Comparison of ENCODE assay signal across 14 cellular contexts in genomic region chr14:90508073-90508472, GRCh38.
DNase-seq lines count a peak whose midpoint lies in the region; ATAC-seq and TF ChIP-seq lines count a peak whose summit lies in the region.
"Had no signal": no experiment of that assay in that cellular context is flagged by ENCODE, and none has a peak within 500 bp of the region (broad histone marks: within the 10 kb centered on the region; RNA-seq: fewer than 3 reads in every experiment).

No MANE protein-coding gene starts in this region.

- H3K4me1 ChIP-seq in BLaER1 treated with 17β-estradiol and CSF1 and Interleukin-3, amounts not matched to agents 10 nM and 100 nM, result peaks cover 12 to 79% (median 66%) of the 10 kb centered on the region in 10 experiments
- peaks cover 38 to 40% of the 10 kb centered on the region in 2 experiments for H3K4me1 ChIP-seq in HCT116 (ENCODE audit: control insufficient read depth in 1 of 2, insufficient read depth in 2 of 2, low read length in 2 of 2)
- peaks cover 65% of the 10 kb centered on the region for H3K4me1 ChIP-seq in body of pancreas
- H3K4me1 ChIP-seq in parathyroid adenoma, result peaks cover 59% of the 10 kb centered on the region

- H2AFZ ChIP-seq in HCT116 (ENCODE audit: low read depth, low read length, poor library complexity, severe bottlenecking) (no peak overlapping the region), parathyroid adenoma (peak overlapping the region; percentile 64)
- H2AFZ ChIP-seq: GM23338 had no signal

- H3K27ac ChIP-seq in BLaER1 treated with 17β-estradiol and CSF1 and Interleukin-3, amounts not matched to agents 10 nM and 100 nM, result no peak overlapping the region
- H3K27ac ChIP-seq in HCT116 (ENCODE audit: low read depth, low read length) (peak overlapping the region; percentile 34; the same call in 1 of the 2 replicates), body of pancreas (peak overlapping the region in 3 of 4 donors; percentile 82 to 85 (median 85)), parathyroid adenoma (peak overlapping the region; percentile 75)

- intact Hi-C loops in HCT116 (cut with micrococcal nuclease), result no loop called here
- intact Hi-C loops in body of pancreas (cut with DNase I), result no loop called here

- RAD21 ChIA-PET in HCT116 (lab: Charles Lee; ENCODE audit: low non-redundant PET in 1 of 2, low total read pairs in 2 of 2, uncharacterized antibody in 2 of 2, unreplicated experiment in 2 of 2), result no interaction called here

- H3K27me3 Mint-ChIP-seq in nephron progenitor cell (ENCODE audit: low read depth, poor library complexity), result peaks cover 15% of the 10 kb centered on the region

- no peak overlapping the region for H3K9ac ChIP-seq in BLaER1 treated with 17β-estradiol and CSF1 and Interleukin-3, amounts not matched to agents 10 nM and 100 nM
- no peak overlapping the region for H3K9ac ChIP-seq in HCT116 (ENCODE audit: low read length)
- H3K9ac ChIP-seq in parathyroid adenoma, result no peak overlapping the region

- no peak overlapping the region for H3K4me3 Mint-ChIP-seq in nephron progenitor cell
- H3K4me3 Mint-ChIP-seq: CD8-positive, alpha-beta T cell; GM23338; H9 had no signal

- BruUV-seq in HCT116 (replicated peaks; lab: Mats Ljungman, UMichigan), result no TSS peak

- H4K20me1 ChIP-seq in BLaER1 treated with 17β-estradiol and CSF1 and Interleukin-3, amounts not matched to agents 10 nM and 100 nM, result no peaks in the 10 kb centered on the region
- H4K20me1 ChIP-seq in HCT116 (ENCODE audit: insufficient read depth), result no peaks in the 10 kb centered on the region

- no peaks in the 10 kb centered on the region for H3K36me3 ChIP-seq in BLaER1 treated with 17β-estradiol and CSF1 and Interleukin-3, amounts not matched to agents 10 nM and 100 nM
- H3K36me3 ChIP-seq in HCT116 (ENCODE audit: control insufficient read depth in 1 of 2, insufficient read depth in 2 of 2, low read length in 2 of 2), result no peaks in the 10 kb centered on the region
- no peaks in the 10 kb centered on the region for H3K36me3 ChIP-seq in body of pancreas (replicated peaks in 1 of 2; ENCODE audit: insufficient read depth in 1 of 2, low read depth in 2 of 2)
- no peaks in the 10 kb centered on the region for H3K36me3 ChIP-seq in parathyroid adenoma (ENCODE audit: control insufficient read depth, insufficient read depth, low read length)

- TF ChIP-seq RAD21 in HCT116 (IDR thresholded peaks at IDR 0.05; ENCODE audit: low read depth), result no peak

- POLR2A ChIA-PET in HCT116 (lab: Charles Lee), result no interaction called here

- DNase-seq in HCT116 (ENCODE audit: low read depth, low spot score) (no peak), body of pancreas (no peak), nephron progenitor cell (no peak), amniotic stem cell (lab: John Stamatoyannopoulos, UW) (no peak)
- no peak for DNase-seq in activated naive CD4-positive, alpha-beta T cell treated with anti-CD3 and anti-CD28 coated beads, Interleukin-2, amount 50 U/mL, for 16 hours
- DNase-seq: ACHN; CD8-positive, alpha-beta T cell; COR-L47; H9 had no signal

- H3K27ac Mint-ChIP-seq in nephron progenitor cell, result no peak overlapping the region
- H3K27ac Mint-ChIP-seq: CD14-positive monocyte; CD8-positive, alpha-beta T cell; GM23338 had no signal

- 0 out of 22 replicates have a peak, but pooled peaks cover 0 to 7% (median 0%) of the 10 kb centered on the region in 11 experiments for H3K9me3 ChIP-seq in BLaER1 treated with 17β-estradiol and CSF1 and Interleukin-3, amounts not matched to agents 10 nM and 100 nM (replicated peaks in 1 of 11)
- H3K9me3 ChIP-seq in HCT116 (ENCODE audit: control insufficient read depth in 1 of 2, insufficient read depth in 1 of 2, low read depth in 1 of 2, low read length in 2 of 2), result no peaks in the 10 kb centered on the region
- H3K9me3 ChIP-seq in body of pancreas, result no peaks in the 10 kb centered on the region
- H3K9me3 ChIP-seq in parathyroid adenoma (ENCODE audit: control insufficient read depth, low read length), result no peaks in the 10 kb centered on the region

- no peaks in the 10 kb centered on the region for H3K79me2 ChIP-seq in HCT116 (ENCODE audit: insufficient read depth, low read length)
- H3K79me2 ChIP-seq in parathyroid adenoma, result no peaks in the 10 kb centered on the region

- ATAC-seq in HCT116, result no peak
- ATAC-seq in body of pancreas, result no peak
- no peak for ATAC-seq in GM19395 (IDR thresholded peaks at IDR 0.05; ENCODE audit: unreplicated experiment)
- ATAC-seq: CD8-positive, alpha-beta T cell; GM23338 had no signal

- TF ChIP-seq POLR2A in HCT116 (IDR thresholded peaks at IDR 0.05; ENCODE audit: borderline replicate concordance, extremely low read depth, insufficient read depth, insufficient read length) (no peak), body of pancreas (IDR thresholded peaks at IDR 0.05) (no peak)

- peaks cover 16% of the 10 kb centered on the region for H3K4me1 Mint-ChIP-seq in nephron progenitor cell

- no peaks in the 10 kb centered on the region for H3K36me3 Mint-ChIP-seq in nephron progenitor cell (ENCODE audit: low read depth)
- H3K36me3 Mint-ChIP-seq: CD14-positive monocyte; CD8-positive, alpha-beta T cell had no signal

- peaks cover 0 to 6% (median 0%) of the 10 kb centered on the region in 11 experiments; a peak in 1 of 22 replicates for H3K27me3 ChIP-seq in BLaER1 treated with 17β-estradiol and CSF1 and Interleukin-3, amounts not matched to agents 10 nM and 100 nM
- H3K27me3 ChIP-seq in HCT116 (ENCODE audit: insufficient read depth, low read length), result no peaks in the 10 kb centered on the region
- no peaks in the 10 kb centered on the region for H3K27me3 ChIP-seq in body of pancreas
- no peaks in the 10 kb centered on the region for H3K27me3 ChIP-seq in parathyroid adenoma (ENCODE audit: control insufficient read depth, insufficient read depth, low read length)

- H3K9me2 ChIP-seq in HCT116 (ENCODE audit: insufficient read depth), result no peaks in the 10 kb centered on the region

- H3K4me2 ChIP-seq in BLaER1 treated with 17β-estradiol and CSF1 and Interleukin-3, amounts not matched to agents 10 nM and 100 nM, result peak overlapping the region in 9 of 11 experiments; percentile 66 to 85 (median 76); a peak in 18 of 22 replicates
- H3K4me2 ChIP-seq in HCT116 (ENCODE audit: low read length), result peak overlapping the region; percentile 65
- no peak overlapping the region for H3K4me2 ChIP-seq in parathyroid adenoma (ENCODE audit: low read length)
- H3K4me2 ChIP-seq: GM23338 had no signal

- CTCF ChIA-PET in HCT116 (lab: Charles Lee), result no interaction called here

- H3K4me3 ChIP-seq in BLaER1 treated with 17β-estradiol and CSF1 and Interleukin-3, amounts not matched to agents 10 nM and 100 nM, result no peak overlapping the region
- H3K4me3 ChIP-seq in HCT116 (replicated peaks in 1 of 2; ENCODE audit: low read depth in 1 of 2, low read length in 2 of 2) (no peak overlapping the region), body of pancreas (no peak overlapping the region), parathyroid adenoma (ENCODE audit: low read depth, low read length) (no peak overlapping the region)
- H3K4me3 ChIP-seq: GM23338 had no signal

- WGBS in body of pancreas, 2 donors, result 66 to 77% methylated on average over 6 to 7 of the region's 7 CpGs

- no peaks in the 10 kb centered on the region for H3K9me3 Mint-ChIP-seq in nephron progenitor cell
- H3K9me3 Mint-ChIP-seq: CD8-positive, alpha-beta T cell; GM23338; H9 had no signal

- TF ChIP-seq CTCF in HCT116 (IDR thresholded peaks at IDR 0.05 in 2 of 3, conservative IDR thresholded peaks at IDR 0.05 in 1 of 3; ENCODE audit: borderline replicate concordance in 1 of 3, insufficient read depth in 1 of 3, low read depth in 2 of 3, low read length in 2 of 3) (no peak), body of pancreas (IDR thresholded peaks at IDR 0.05) (no peak), parathyroid adenoma (IDR thresholded peaks at IDR 0.05) (no peak), nephron progenitor cell (IDR thresholded peaks at IDR 0.05) (no peak)

TF ChIP-seq in HCT116, 20 proteins besides CTCF, POLR2A, EP300 and RAD21:
- TF ChIP-seq EGR1 (IDR thresholded peaks at IDR 0.05; ENCODE audit: low read depth), result no peak
- TF ChIP-seq POLR2AphosphoS5 (IDR thresholded peaks at IDR 0.05; ENCODE audit: low read depth, low read length), result no peak
- no peak for TF ChIP-seq TCF7L2 (IDR thresholded peaks at IDR 0.05; ENCODE audit: borderline replicate concordance, extremely low read depth, insufficient read depth, insufficient read length)
- no peak for TF ChIP-seq CBX3 (IDR thresholded peaks at IDR 0.05; ENCODE audit: low read depth)
- TF ChIP-seq FOSL1 (IDR thresholded peaks at IDR 0.05; ENCODE audit: low read depth), result no peak
- TF ChIP-seq SRF (IDR thresholded peaks at IDR 0.05; ENCODE audit: low read depth), result no peak
- TF ChIP-seq ZFX (IDR thresholded peaks at IDR 0.05), result no peak
- no peak for TF ChIP-seq ELF1 (IDR thresholded peaks at IDR 0.05; ENCODE audit: borderline replicate concordance, low read depth)
- no peak for TF ChIP-seq ZNF274 (IDR thresholded peaks at IDR 0.05; ENCODE audit: low read depth, low read length)
- TF ChIP-seq, protein P1, sequence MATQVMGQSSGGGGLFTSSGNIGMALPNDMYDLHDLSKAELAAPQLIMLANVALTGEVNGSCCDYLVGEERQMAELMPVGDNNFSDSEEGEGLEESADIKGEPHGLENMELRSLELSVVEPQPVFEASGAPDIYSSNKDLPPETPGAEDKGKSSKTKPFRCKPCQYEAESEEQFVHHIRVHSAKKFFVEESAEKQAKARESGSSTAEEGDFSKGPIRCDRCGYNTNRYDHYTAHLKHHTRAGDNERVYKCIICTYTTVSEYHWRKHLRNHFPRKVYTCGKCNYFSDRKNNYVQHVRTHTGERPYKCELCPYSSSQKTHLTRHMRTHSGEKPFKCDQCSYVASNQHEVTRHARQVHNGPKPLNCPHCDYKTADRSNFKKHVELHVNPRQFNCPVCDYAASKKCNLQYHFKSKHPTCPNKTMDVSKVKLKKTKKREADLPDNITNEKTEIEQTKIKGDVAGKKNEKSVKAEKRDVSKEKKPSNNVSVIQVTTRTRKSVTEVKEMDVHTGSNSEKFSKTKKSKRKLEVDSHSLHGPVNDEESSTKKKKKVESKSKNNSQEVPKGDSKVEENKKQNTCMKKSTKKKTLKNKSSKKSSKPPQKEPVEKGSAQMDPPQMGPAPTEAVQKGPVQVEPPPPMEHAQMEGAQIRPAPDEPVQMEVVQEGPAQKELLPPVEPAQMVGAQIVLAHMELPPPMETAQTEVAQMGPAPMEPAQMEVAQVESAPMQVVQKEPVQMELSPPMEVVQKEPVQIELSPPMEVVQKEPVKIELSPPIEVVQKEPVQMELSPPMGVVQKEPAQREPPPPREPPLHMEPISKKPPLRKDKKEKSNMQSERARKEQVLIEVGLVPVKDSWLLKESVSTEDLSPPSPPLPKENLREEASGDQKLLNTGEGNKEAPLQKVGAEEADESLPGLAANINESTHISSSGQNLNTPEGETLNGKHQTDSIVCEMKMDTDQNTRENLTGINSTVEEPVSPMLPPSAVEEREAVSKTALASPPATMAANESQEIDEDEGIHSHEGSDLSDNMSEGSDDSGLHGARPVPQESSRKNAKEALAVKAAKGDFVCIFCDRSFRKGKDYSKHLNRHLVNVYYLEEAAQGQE (IDR thresholded peaks at IDR 0.05; ENCODE audit: low read depth), result no peak

Comparison
In these comparisons a context has a peak if more than half of its experiments do, and no peak if none do; other contexts are left out.
1. H3K27ac ChIP-seq: peak in HCT116 (single experiment), body of pancreas (3 of 4) and parathyroid adenoma (single experiment); none in BLaER1 treated with 17β-estradiol and CSF1 and Interleukin-3, amounts not matched to agents 10 nM and 100 nM (0 of 11).